ENCODE assay signal across 8 cellular contexts in the genomic region with DNA sequence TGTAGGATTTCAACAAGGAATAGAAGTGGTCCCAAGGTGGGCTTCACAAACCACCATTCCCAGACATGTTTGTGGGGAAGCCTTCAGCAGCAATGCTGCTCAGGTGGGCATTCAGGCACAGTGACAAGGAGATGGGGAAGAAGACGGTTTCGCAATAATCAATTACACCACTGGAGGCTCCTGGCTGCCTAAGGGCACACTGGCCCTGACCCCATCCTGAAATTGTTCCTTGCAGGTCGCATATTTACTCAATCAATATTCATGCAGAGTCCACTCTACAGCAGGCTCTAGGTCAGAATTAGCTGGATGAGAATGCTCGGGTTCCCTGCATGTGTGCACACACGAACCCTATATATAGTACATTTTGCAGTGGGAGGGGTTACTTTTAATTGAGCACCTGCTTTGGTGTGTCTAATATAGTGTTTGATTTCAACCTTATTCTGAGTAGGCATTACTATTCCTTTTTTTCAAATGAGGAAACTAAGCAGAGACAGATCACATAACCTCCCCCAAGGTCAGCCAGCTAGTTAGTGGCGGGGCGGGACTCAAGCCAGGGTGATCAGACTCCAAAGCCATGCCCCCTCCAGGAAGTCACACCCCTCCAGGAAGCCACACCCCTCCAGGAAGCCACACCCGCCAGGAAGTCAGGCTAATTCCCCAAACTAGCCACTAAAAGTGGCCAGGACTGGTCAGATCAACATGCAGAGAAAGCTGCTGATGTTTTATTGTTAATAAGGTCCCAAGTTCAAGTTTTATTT.
A peak's percentile ranks its signal among the peaks of the same experiment; 100 is the strongest.
DNase-seq lines count a peak whose midpoint lies in the region; ATAC-seq, FAIRE-seq and TF ChIP-seq lines count a peak whose summit lies in the region.

No MANE protein-coding gene starts in this region.

- peak; percentile 47 for DNase-seq in ACHN
- DNase-seq in GM23248 = peak; percentile 45
- peak; percentile 68 for DNase-seq in RKO (ENCODE audit: low spot score)
- peak; percentile 67 for DNase-seq in bronchial epithelial cell (ENCODE audit: low read depth)
- peak; percentile 78 to 84 for DNase-seq in lung microvascular endothelial cell (ENCODE audit: low read depth in 2 of 2)
- DNase-seq in cerebellar cortex (ENCODE audit: low spot score) = no peak

- peak overlapping the region; percentile 35 for H3K9ac ChIP-seq in GM23248

- in situ Hi-C loops in ACHN (cut with HindIII; ENCODE audit: low pct_ligation_motif_present, low pct_unique_long_range_greater_than_20kb, low sequenced_read_pairs) (no loop called here), GM23248 (cut with MboI) (no loop called here)

- peak overlapping the region; percentile 57 for H3K27ac ChIP-seq in GM23248

- no peaks in the 10 kb centered on the region for H3K79me2 ChIP-seq in GM23248 (ENCODE audit: insufficient read depth)

- H4K20me1 ChIP-seq in GM23248 (ENCODE audit: insufficient read depth) = no peaks in the 10 kb centered on the region

- H3K4me2 ChIP-seq in GM23248 (ENCODE audit: unreplicated experiment) = peak overlapping the region; percentile 57

- FAIRE-seq in bronchial epithelial cell (lab: Jason Lieb, UNC) = no peak

- H2AFZ ChIP-seq in GM23248 = no peak overlapping the region

- peaks cover 9% of the 10 kb centered on the region for H3F3A ChIP-seq in GM23248 (ENCODE audit: insufficient read depth)

- no peaks in the 10 kb centered on the region for H3K9me2 ChIP-seq in GM23248 (ENCODE audit: insufficient read depth)

- peak overlapping the region; percentile 28; the same call in 1 of the 2 replicates for H3K4me3 ChIP-seq in GM23248
- H3K4me3 ChIP-seq in bronchial epithelial cell (ENCODE audit: low read depth, low read length) = no peak overlapping the region

- 90 to 93% methylated on average over 8 of the region's 8 CpGs for WGBS in GM23248 (ENCODE audit: low coverage in 1 of 2, low lambda C conversion rate in 2 of 2, missing lambda C conversion rate in 2 of 2), 2 experiments

- H3K36me3 ChIP-seq in GM23248 (ENCODE audit: low read depth) (no peaks in the 10 kb centered on the region), bronchial epithelial cell (ENCODE audit: control insufficient read depth, insufficient read depth, low read length) (no peaks in the 10 kb centered on the region)

- H3K9me3 ChIP-seq in GM23248 (ENCODE audit: low read depth) = no peaks in the 10 kb centered on the region

- no peak for TF ChIP-seq CTCF in bronchial epithelial cell (IDR thresholded peaks at IDR 0.05; ENCODE audit: insufficient read depth, low read length, severe bottlenecking)

- H3K27me3 ChIP-seq in GM23248 (replicated peaks; ENCODE audit: insufficient read depth) = no peaks in the 10 kb centered on the region
- H3K27me3 ChIP-seq in bronchial epithelial cell (ENCODE audit: control insufficient read depth, insufficient read depth, low read length) = no peaks in the 10 kb centered on the region

- ATAC-seq in HG03139 (IDR thresholded peaks at IDR 0.05; ENCODE audit: unreplicated experiment) (no peak), HG03039 (IDR thresholded peaks at IDR 0.05; ENCODE audit: unreplicated experiment) (no peak)

- H3K4me1 ChIP-seq in GM23248 (ENCODE audit: insufficient read depth) = peaks cover 21% of the 10 kb centered on the region
